8 cellular contexts compared by ENCODE assay signal in genomic region chr19:51691122-51692064, GRCh38. TPM values are rescaled to one million over a fixed set of nuclear protein-coding genes. Genes with fewer than 3 reads are reported as not detected.
DNase-seq lines count a peak whose midpoint lies in the region; ATAC-seq lines count a peak whose summit lies in the region.

No MANE protein-coding gene starts in this region.

- peak overlapping the region; percentile 76 for H3K27ac Mint-ChIP-seq in activated T-helper 1 cell treated with anti-CD3 and anti-CD28 coated beads, Interleukin-12 subunit alpha, Interleukin-12 subunit beta, Interleukin-2, Interleukin-4 antibody, amounts not matched to agents 30 ng/mL and 10 ng/mL and 1 ng/mL, durations not matched to agents 14 hours and 24 hours and 36 hours

- ATAC-seq in activated T-cell treated with anti-CD3 and anti-CD28 coated beads, Interleukin-2, amount 50 U/mL, for 4 hours: no peak
- ATAC-seq in GM19395 (IDR thresholded peaks at IDR 0.05; ENCODE audit: unreplicated experiment): no peak

- H3K4me3 ChIP-seq in iPS DF 6.9 (ENCODE audit: low read length) (peak overlapping the region; percentile 77; the same call in 1 of the 2 replicates), skin epidermis (peak overlapping the region; percentile 51 to 71 (median 65))

- H3K4me3 Mint-ChIP-seq in activated T-cell treated with anti-CD3 and anti-CD28 coated beads, Interleukin-2, amount 50 U/mL, for 4 hours: peak overlapping the region; percentile 64
- peak overlapping the region; percentile 66 for H3K4me3 Mint-ChIP-seq in activated T-helper 1 cell treated with anti-CD3 and anti-CD28 coated beads, Interleukin-12 subunit alpha, Interleukin-12 subunit beta, Interleukin-2, Interleukin-4 antibody, amounts not matched to agents 30 ng/mL and 10 ng/mL and 1 ng/mL, durations not matched to agents 14 hours and 24 hours and 36 hours

- peaks cover 4% of the 10 kb centered on the region for H3K4me1 ChIP-seq in iPS DF 6.9 (ENCODE audit: control insufficient read depth, insufficient read depth, low read length)

- DNase-seq in activated T-cell treated with anti-CD3 and anti-CD28 coated beads, Interleukin-2, amount 50 U/mL, for 4 hours: no peak
- no peak for DNase-seq in activated T-cell treated with anti-CD3 and anti-CD28 coated beads for 4 hours
- no peak for DNase-seq in activated T-helper 1 cell treated with anti-CD3 and anti-CD28 coated beads, Interleukin-12 subunit alpha, Interleukin-12 subunit beta, Interleukin-2, Interleukin-4 antibody, amounts not matched to agents 30 ng/mL and 10 ng/mL and 1 ng/mL, durations not matched to agents 14 hours and 24 hours and 36 hours (ENCODE audit: low spot score)
- DNase-seq in iPS DF 6.9 (ENCODE audit: low read depth, low spot score): peak; percentile 31
- DNase-seq in stimulated activated naive CD4-positive, alpha-beta T cell treated with Interleukin-2 at 50 U/mL for 16 hours (lab: John Stamatoyannopoulos, UW): no peak
- no peak for DNase-seq in HuH-7 (ENCODE audit: low spot score)

- WGBS in iPS DF 6.9 (ENCODE audit: insufficient coverage, insufficient read length): no CpG with 5 or more reads among the region's 16 CpGs

- no peaks in the 10 kb centered on the region for H3K36me3 Mint-ChIP-seq in activated T-cell treated with anti-CD3 and anti-CD28 coated beads, Interleukin-2, amount 50 U/mL, for 4 hours (ENCODE audit: insufficient read depth)
- peaks cover 3% of the 10 kb centered on the region for H3K36me3 Mint-ChIP-seq in activated T-helper 1 cell treated with anti-CD3 and anti-CD28 coated beads, Interleukin-12 subunit alpha, Interleukin-12 subunit beta, Interleukin-2, Interleukin-4 antibody, amounts not matched to agents 30 ng/mL and 10 ng/mL and 1 ng/mL, durations not matched to agents 14 hours and 24 hours and 36 hours (ENCODE audit: low read depth)

- no peaks in the 10 kb centered on the region for H3K9me3 ChIP-seq in iPS DF 6.9 (ENCODE audit: control insufficient read depth, insufficient read depth, low read length)

- H3K27me3 Mint-ChIP-seq in activated T-cell treated with anti-CD3 and anti-CD28 coated beads, Interleukin-2, amount 50 U/mL, for 4 hours (ENCODE audit: low read depth): peaks cover 5% of the 10 kb centered on the region
- peaks cover 14% of the 10 kb centered on the region for H3K27me3 Mint-ChIP-seq in activated T-helper 1 cell treated with anti-CD3 and anti-CD28 coated beads, Interleukin-12 subunit alpha, Interleukin-12 subunit beta, Interleukin-2, Interleukin-4 antibody, amounts not matched to agents 30 ng/mL and 10 ng/mL and 1 ng/mL, durations not matched to agents 14 hours and 24 hours and 36 hours (ENCODE audit: insufficient read depth)

- H3K27me3 ChIP-seq in iPS DF 6.9 (ENCODE audit: control insufficient read depth, insufficient read depth, low read length): no peaks in the 10 kb centered on the region

- intact Hi-C loops in activated T-helper 1 cell treated with anti-CD3 and anti-CD28 coated beads, Interleukin-12 subunit alpha, Interleukin-12 subunit beta, Interleukin-2, Interleukin-4 antibody, amounts not matched to agents 30 ng/mL and 10 ng/mL and 1 ng/mL, durations not matched to agents 14 hours and 24 hours and 36 hours (cut with micrococcal nuclease): no loop called here

- no peaks in the 10 kb centered on the region for H3K9me3 Mint-ChIP-seq in activated T-cell treated with anti-CD3 and anti-CD28 coated beads, Interleukin-2, amount 50 U/mL, for 4 hours
- H3K9me3 Mint-ChIP-seq in activated T-helper 1 cell treated with anti-CD3 and anti-CD28 coated beads, Interleukin-12 subunit alpha, Interleukin-12 subunit beta, Interleukin-2, Interleukin-4 antibody, amounts not matched to agents 30 ng/mL and 10 ng/mL and 1 ng/mL, durations not matched to agents 14 hours and 24 hours and 36 hours: no peaks in the 10 kb centered on the region

- peaks cover 13% of the 10 kb centered on the region for H3K4me1 Mint-ChIP-seq in activated T-cell treated with anti-CD3 and anti-CD28 coated beads, Interleukin-2, amount 50 U/mL, for 4 hours (ENCODE audit: low read depth)
- peaks cover 11% of the 10 kb centered on the region for H3K4me1 Mint-ChIP-seq in activated T-helper 1 cell treated with anti-CD3 and anti-CD28 coated beads, Interleukin-12 subunit alpha, Interleukin-12 subunit beta, Interleukin-2, Interleukin-4 antibody, amounts not matched to agents 30 ng/mL and 10 ng/mL and 1 ng/mL, durations not matched to agents 14 hours and 24 hours and 36 hours (ENCODE audit: low read depth)

- no peak overlapping the region for H3K27ac ChIP-seq in iPS DF 6.9 (ENCODE audit: low read length)
- peak overlapping the region; percentile 68 to 99 (median 93) for H3K27ac ChIP-seq in skin epidermis

- H3K36me3 ChIP-seq in iPS DF 6.9 (ENCODE audit: control insufficient read depth, insufficient read depth, low read length): no peaks in the 10 kb centered on the region

RNA-seq across cellular contexts. Expression of gene SPACA6, which starts 1.7 kb away (rescaled TPM):
- total RNA-seq in activated T-cell treated with anti-CD3 and anti-CD28 coated beads, Interleukin-2, amount 50 U/mL, for 4 hours: 1 to 10 TPM; 1.6 to 2.3 (median 2.1) TPM
- total RNA-seq in activated T-helper 1 cell treated with anti-CD3 and anti-CD28 coated beads, Interleukin-12 subunit alpha, Interleukin-12 subunit beta, Interleukin-2, Interleukin-4 antibody, amounts not matched to agents 30 ng/mL and 10 ng/mL and 1 ng/mL, durations not matched to agents 14 hours and 24 hours and 36 hours: 6.8 and 8.9 TPM in 2 replicates

RNA-seq across cellular contexts. Expression of gene HAS1, which starts 32.4 kb away (rescaled TPM):
- total RNA-seq in activated T-cell treated with anti-CD3 and anti-CD28 coated beads, Interleukin-2, amount 50 U/mL, for 4 hours: not detected
- not detected in 2 replicates for total RNA-seq in activated T-helper 1 cell treated with anti-CD3 and anti-CD28 coated beads, Interleukin-12 subunit alpha, Interleukin-12 subunit beta, Interleukin-2, Interleukin-4 antibody, amounts not matched to agents 30 ng/mL and 10 ng/mL and 1 ng/mL, durations not matched to agents 14 hours and 24 hours and 36 hours

RNA-seq across cellular contexts. Expression of gene SIGLEC14, which starts 44.8 kb away (rescaled TPM):
- not detected for total RNA-seq in activated T-cell treated with anti-CD3 and anti-CD28 coated beads, Interleukin-2, amount 50 U/mL, for 4 hours
- total RNA-seq in activated T-helper 1 cell treated with anti-CD3 and anti-CD28 coated beads, Interleukin-12 subunit alpha, Interleukin-12 subunit beta, Interleukin-2, Interleukin-4 antibody, amounts not matched to agents 30 ng/mL and 10 ng/mL and 1 ng/mL, durations not matched to agents 14 hours and 24 hours and 36 hours: not detected in 2 replicates
